ENCODE assay signal across 17 cellular contexts in genomic region chr1:54268714-54269297, GRCh38.
DNase-seq lines count a peak whose midpoint lies in the region; ATAC-seq, FAIRE-seq and TF ChIP-seq lines count a peak whose summit lies in the region.
"Had no signal": no experiment of that assay in that cellular context is flagged by ENCODE, and none has a peak within 500 bp of the region (broad histone marks: within the 10 kb centered on the region; RNA-seq: fewer than 3 reads in every experiment).

No MANE protein-coding gene starts in this region.

- FAIRE-seq in bronchial epithelial cell (lab: Jason Lieb, UNC): peak; percentile 18

- no peaks in the 10 kb centered on the region for H3K36me3 ChIP-seq in bronchial epithelial cell (ENCODE audit: control insufficient read depth, insufficient read depth, low read length)
- H3K36me3 ChIP-seq: gastrocnemius medialis had no signal

- H3K4me3 ChIP-seq in bronchial epithelial cell (ENCODE audit: low read depth, low read length): no peak overlapping the region
- H3K4me3 ChIP-seq: coronary artery, gastrocnemius medialis had no signal

- no peak overlapping the region for H3K4me3 Mint-ChIP-seq in stimulated activated naive CD8-positive, alpha-beta T cell treated with anti-CD3 and anti-CD28 coated beads, Interleukin-15, amount 100 ng/mL, for 72 hours
- H3K4me3 Mint-ChIP-seq in natural killer cell treated with Interleukin-12 subunit alpha and Interleukin-12 subunit beta and Interleukin-15 and Interleukin-18, amount 100 ng/mL, for 72 hours: no peak overlapping the region
- H3K4me3 Mint-ChIP-seq: activated naive CD8-positive, alpha-beta T cell; IgD-negative memory B cell had no signal

- H3K27me3 ChIP-seq in bronchial epithelial cell (ENCODE audit: control insufficient read depth, insufficient read depth, low read length): no peaks in the 10 kb centered on the region
- H3K27me3 ChIP-seq: gastrocnemius medialis had no signal

- ATAC-seq in stimulated activated naive CD8-positive, alpha-beta T cell treated with anti-CD3 and anti-CD28 coated beads, Interleukin-15, amount 100 ng/mL, for 72 hours: no peak
- ATAC-seq in stimulated activated naive CD8-positive, alpha-beta T cell treated with anti-CD3 and anti-CD28 coated beads, Interleukin-15, Interleukin-2, amounts not matched to agents 100 U/mL and 50 U/mL, for 24 hours: no peak
- ATAC-seq in natural killer cell treated with Interleukin-12 subunit alpha and Interleukin-12 subunit beta and Interleukin-15 and Interleukin-18, amount 100 ng/mL, for 72 hours: no peak
- ATAC-seq: gastrocnemius medialis had no signal

- TF ChIP-seq CTCF in bronchial epithelial cell (IDR thresholded peaks at IDR 0.05; ENCODE audit: insufficient read depth, low read length, severe bottlenecking): no peak

- H3K9me3 Mint-ChIP-seq in stimulated activated naive CD8-positive, alpha-beta T cell treated with anti-CD3 and anti-CD28 coated beads, Interleukin-15, amount 100 ng/mL, for 72 hours: no peaks in the 10 kb centered on the region
- H3K9me3 Mint-ChIP-seq in natural killer cell treated with Interleukin-12 subunit alpha and Interleukin-12 subunit beta and Interleukin-15 and Interleukin-18, amount 100 ng/mL, for 72 hours: no peaks in the 10 kb centered on the region
- H3K9me3 Mint-ChIP-seq: IgD-negative memory B cell had no signal

- H3K36me3 Mint-ChIP-seq in natural killer cell treated with Interleukin-12 subunit alpha and Interleukin-12 subunit beta and Interleukin-15 and Interleukin-18, amount 100 ng/mL, for 72 hours: no peaks in the 10 kb centered on the region
- H3K36me3 Mint-ChIP-seq: activated naive CD8-positive, alpha-beta T cell had no signal

- H3K27me3 Mint-ChIP-seq in stimulated activated naive CD8-positive, alpha-beta T cell treated with anti-CD3 and anti-CD28 coated beads, Interleukin-15, amount 100 ng/mL, for 72 hours: no peaks in the 10 kb centered on the region
- H3K27me3 Mint-ChIP-seq in natural killer cell treated with Interleukin-12 subunit alpha and Interleukin-12 subunit beta and Interleukin-15 and Interleukin-18, amount 100 ng/mL, for 72 hours: no peaks in the 10 kb centered on the region
- H3K27me3 Mint-ChIP-seq: activated naive CD8-positive, alpha-beta T cell; IgD-negative memory B cell had no signal

- H3K27ac Mint-ChIP-seq in stimulated activated naive CD8-positive, alpha-beta T cell treated with anti-CD3 and anti-CD28 coated beads, Interleukin-15, amount 100 ng/mL, for 72 hours: peak overlapping the region; percentile 75 to 82
- peak overlapping the region; percentile 5 to 79 for H3K27ac Mint-ChIP-seq in natural killer cell treated with Interleukin-12 subunit alpha and Interleukin-12 subunit beta and Interleukin-15 and Interleukin-18, amount 100 ng/mL, for 72 hours
- H3K27ac Mint-ChIP-seq: activated naive CD8-positive, alpha-beta T cell had no signal

- peaks cover 66% of the 10 kb centered on the region for H3K4me1 Mint-ChIP-seq in stimulated activated naive CD8-positive, alpha-beta T cell treated with anti-CD3 and anti-CD28 coated beads, Interleukin-15, amount 100 ng/mL, for 72 hours
- H3K4me1 Mint-ChIP-seq in natural killer cell treated with Interleukin-12 subunit alpha and Interleukin-12 subunit beta and Interleukin-15 and Interleukin-18, amount 100 ng/mL, for 72 hours (ENCODE audit: low read depth in 2 of 2): peaks cover 37 to 64% of the 10 kb centered on the region in 2 donors

- no peak for DNase-seq in stimulated activated naive CD8-positive, alpha-beta T cell treated with anti-CD3 and anti-CD28 coated beads, Interleukin-15, amount 100 ng/mL, for 72 hours
- no peak for DNase-seq in stimulated activated naive CD8-positive, alpha-beta T cell treated with anti-CD3 and anti-CD28 coated beads, Interleukin-15, Interleukin-2, amounts not matched to agents 100 U/mL and 50 U/mL, for 24 hours
- DNase-seq in bronchial epithelial cell (ENCODE audit: low read depth) (no peak), NCI-H1092 (lab: John Stamatoyannopoulos, UW) (no peak), HT-29 (ENCODE audit: low spot score) (no peak), DMS153 treated with DMSO at 0.1 percent for 48 hours (lab: John Stamatoyannopoulos, UW; ENCODE audit: unreplicated experiment) (no peak)
- DNase-seq in natural killer cell treated with Interleukin-12 subunit alpha and Interleukin-12 subunit beta and Interleukin-15 and Interleukin-18, amount 100 ng/mL, for 72 hours (ENCODE audit: low spot score): no peak
- DNase-seq: activated CD4-positive, alpha-beta T cell treated with anti-CD3 and anti-CD28 coated beads, Interleukin-2, amount 50 U/mL, for 48 hours; activated T-cell treated with anti-CD3 and anti-CD28 coated beads for 4 hours; AML-193; Calu3; gastrocnemius medialis; MV-4-11; NCI-H226 had no signal
